7 cellular contexts compared by ENCODE assay signal in the genomic region with DNA sequence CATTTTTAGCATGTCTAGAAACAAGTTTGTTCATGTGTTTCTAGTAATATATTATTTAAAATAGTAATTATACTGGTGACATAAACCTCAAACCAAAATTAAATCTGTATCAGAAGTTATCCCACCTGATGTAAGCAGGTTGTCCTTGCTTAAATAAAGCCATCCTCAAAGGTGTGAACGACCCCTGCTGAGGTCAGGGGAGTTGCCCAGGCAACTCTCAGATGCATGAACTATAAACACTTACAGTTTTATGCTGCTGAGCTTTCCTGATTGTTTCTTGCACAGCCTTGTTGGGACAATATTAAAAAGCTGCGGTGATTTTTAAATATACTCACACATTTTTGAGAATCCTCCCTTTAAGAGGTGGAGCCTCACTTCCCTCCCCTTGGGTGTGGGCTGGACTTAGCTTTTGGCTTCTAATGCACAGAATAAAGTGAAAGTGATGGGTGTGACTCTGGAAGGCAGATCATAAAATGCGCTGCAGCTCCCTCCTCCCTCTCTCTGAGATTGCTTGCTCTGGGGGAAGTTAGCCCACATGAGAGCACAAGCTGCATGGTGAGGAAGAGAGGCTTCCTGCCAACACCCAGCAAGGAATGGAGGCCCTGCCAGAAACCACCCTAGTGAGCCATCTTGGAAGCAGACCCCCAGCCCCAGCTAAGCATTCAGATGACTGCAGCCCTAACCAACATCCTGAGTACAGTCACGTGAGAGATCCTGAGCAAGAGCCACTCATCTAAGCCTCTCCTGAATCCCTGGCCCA.
A peak's percentile ranks its signal among the peaks of the same experiment; 100 is the strongest.
DNase-seq lines count a peak whose midpoint lies in the region; ATAC-seq lines count a peak whose summit lies in the region.

No MANE protein-coding gene starts in this region.

- no peak overlapping the region for H3K4me3 Mint-ChIP-seq in activated T-helper 17 cell treated with anti-CD3 and anti-CD28 coated beads, Interleukin-2, amount 50 U/mL, for 72 hours

- no peak overlapping the region for H3K27ac Mint-ChIP-seq in activated T-helper 17 cell treated with anti-CD3 and anti-CD28 coated beads, Interleukin-2, amount 50 U/mL, for 72 hours

- peak; percentile 66 for ATAC-seq in GM18508 (IDR thresholded peaks at IDR 0.05; ENCODE audit: insufficient read depth, unreplicated experiment)
- peak; percentile 87 for ATAC-seq in HG02870 (IDR thresholded peaks at IDR 0.05; ENCODE audit: unreplicated experiment)
- peak; percentile 50 for ATAC-seq in activated T-helper 17 cell treated with anti-CD3 and anti-CD28 coated beads, Interleukin-2, amount 50 U/mL, for 72 hours (replicated peaks)
- ATAC-seq in Right ventricle myocardium superior (ENCODE audit: poor library complexity): peak; percentile 96
- ATAC-seq in HG02588 (IDR thresholded peaks at IDR 0.05; ENCODE audit: unreplicated experiment): no peak

- peak; percentile 71 for DNase-seq in NCI-H446 treated with DMSO at 0.1 percent for 48 hours (lab: John Stamatoyannopoulos, UW)
- DNase-seq in Right ventricle myocardium superior: peak; percentile 47
- peak; percentile 2 to 4 for DNase-seq in stimulated activated CD4-positive, alpha-beta T cell treated with anti-CD3 and anti-CD28 coated beads, Interleukin-15, amount 100 ng/mL, for 48 hours (ENCODE audit: low read depth in 2 of 2)

- no peaks in the 10 kb centered on the region for H3K4me1 Mint-ChIP-seq in activated T-helper 17 cell treated with anti-CD3 and anti-CD28 coated beads, Interleukin-2, amount 50 U/mL, for 72 hours

- no peaks in the 10 kb centered on the region for H3K36me3 Mint-ChIP-seq in activated T-helper 17 cell treated with anti-CD3 and anti-CD28 coated beads, Interleukin-2, amount 50 U/mL, for 72 hours (ENCODE audit: low read depth)

- H3K9me3 Mint-ChIP-seq in activated T-helper 17 cell treated with anti-CD3 and anti-CD28 coated beads, Interleukin-2, amount 50 U/mL, for 72 hours: no peaks in the 10 kb centered on the region

- H3K27me3 Mint-ChIP-seq in activated T-helper 17 cell treated with anti-CD3 and anti-CD28 coated beads, Interleukin-2, amount 50 U/mL, for 72 hours: no peaks in the 10 kb centered on the region

- intact Hi-C loops in Right ventricle myocardium superior (cut with DNase I): no loop called here

Comparison
In these comparisons a context has a peak if more than half of its experiments do, and no peak if none do; other contexts are left out.
1. DNase-seq: peak in every context shown above with its lines; median percentile 71 in NCI-H446 treated with DMSO at 0.1 percent for 48 hours; 47 in Right ventricle myocardium superior; 3 in stimulated activated CD4-positive, alpha-beta T cell treated with anti-CD3 and anti-CD28 coated beads, Interleukin-15, amount 100 ng/mL, for 48 hours.